9 cellular contexts compared by ENCODE assay signal in the genomic region with DNA sequence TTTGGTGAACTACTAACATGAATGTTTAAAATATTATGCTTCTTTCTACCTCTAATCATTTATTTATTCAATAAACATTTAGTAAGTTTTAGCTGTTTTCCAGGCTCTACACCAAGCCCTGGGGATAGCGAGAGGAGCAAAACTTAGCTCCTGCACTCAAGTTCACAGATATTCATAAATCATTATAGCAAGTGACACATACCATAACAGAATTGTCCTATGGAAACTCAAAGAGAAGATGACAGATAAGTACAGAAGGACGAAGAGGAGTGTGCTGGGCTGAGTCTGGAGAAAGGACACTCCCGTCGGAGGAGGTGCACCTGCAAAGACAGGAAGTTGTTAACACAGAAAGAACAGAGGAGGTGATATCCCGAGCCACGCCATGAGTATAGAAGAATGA. TPM values are rescaled to one million over a fixed set of nuclear protein-coding genes. Genes with fewer than 3 reads are reported as not detected.
"Had no signal": no experiment of that assay in that cellular context is flagged by ENCODE, and none has a peak within 500 bp of the region (broad histone marks: within the 10 kb centered on the region; RNA-seq: fewer than 3 reads in every experiment).

No MANE protein-coding gene starts in this region.

- H3K36me3 Mint-ChIP-seq: IgD-negative memory B cell had no signal

- H3K36me3 ChIP-seq: HAP-1 had no signal

- ATAC-seq: HCT116, HepG2 had no signal

- DNase-seq: GM23248, GOT3, H7, KG1 had no signal

- H3K4me3 Mint-ChIP-seq: IgD-negative memory B cell had no signal

- H3K27ac Mint-ChIP-seq: IgD-negative memory B cell had no signal

- H3K9ac ChIP-seq: GM23248 had no signal

- H3K9me3 ChIP-seq: HAP-1 had no signal

- H2AFZ ChIP-seq: GM23248 had no signal

- H3K27ac ChIP-seq: GM23248 had no signal

- H3K4me1 Mint-ChIP-seq: IgD-negative memory B cell had no signal

- H3K4me3 ChIP-seq: GM23248, HAP-1 had no signal

- FAIRE-seq: HepG2 had no signal

RNA-seq across cellular contexts. Expression of a gene that starts 13.9 kb away (rescaled TPM):
- total RNA-seq: H7, HepG2, HT-29 had no signal
- polyA plus RNA-seq: HepG2 had no signal
